Comparison of ENCODE assay signal across 19 cellular contexts in genomic region chr14:90114554-90114953, GRCh38. TPM values are rescaled to one million over a fixed set of nuclear protein-coding genes. Genes with fewer than 3 reads are reported as not detected.
DNase-seq lines count a peak whose midpoint lies in the region; ATAC-seq, FAIRE-seq and TF ChIP-seq lines count a peak whose summit lies in the region.
"Had no signal": no experiment of that assay in that cellular context is flagged by ENCODE, and none has a peak within 500 bp of the region (broad histone marks: within the 10 kb centered on the region; RNA-seq: fewer than 3 reads in every experiment).

No MANE protein-coding gene starts in this region.

- no peak overlapping the region for H3K4me2 ChIP-seq in keratinocyte (ENCODE audit: control insufficient read depth, extremely low read depth, insufficient read depth, low read depth, low read length)

- H3K36me3 ChIP-seq in BE2C (no peaks in the 10 kb centered on the region), keratinocyte (ENCODE audit: control insufficient read depth in 2 of 2, extremely low read depth in 1 of 2, insufficient read depth in 2 of 2, low read length in 2 of 2) (no peaks in the 10 kb centered on the region), esophagus squamous epithelium (no peaks in the 10 kb centered on the region)
- H3K36me3 ChIP-seq: neutrophil had no signal

- H2AFZ ChIP-seq in keratinocyte (ENCODE audit: control insufficient read depth, low read length), result no peak overlapping the region

- intact Hi-C loops in esophagus squamous epithelium (cut with DNase I), result no loop called here

- no peaks in the 10 kb centered on the region for H3K9me1 ChIP-seq in keratinocyte (ENCODE audit: control insufficient read depth, extremely low read depth, insufficient read depth, low read length)

- WGBS in esophagus squamous epithelium, 2 donors, result 83 to 95% methylated on average over 4 of the region's 5 CpGs

- DNase-seq in BE2C, result peak; percentile 42
- DNase-seq in keratinocyte (ENCODE audit: low read depth, low spot score), result no peak
- DNase-seq in esophagus squamous epithelium (lab: John Stamatoyannopoulos, UW), result no peak
- DNase-seq in H4 (ENCODE audit: low spot score), result no peak
- DNase-seq: activated CD4-positive, alpha-beta T cell treated with anti-CD3 and anti-CD28 coated beads, Interleukin-2, amount 10 ng/mL, durations not matched to agents 7 days and 5 days; activated T-cell treated with anti-CD3 and anti-CD28 coated beads for 4 hours; GDM1; MM.1S; NCI-H2171 treated with DMSO at 0.1 percent for 48 hours; SHP77 treated with DMSO at 0.1 percent for 48 hours; T1000 had no signal

- no peak for FAIRE-seq in keratinocyte (lab: Jason Lieb, UNC)
- FAIRE-seq: endometrium had no signal

- no peaks in the 10 kb centered on the region for H3K79me2 ChIP-seq in keratinocyte (ENCODE audit: control insufficient read depth, insufficient read depth, low read length)

- peak overlapping the region; percentile 62; the same call in 1 of the 2 replicates for H3K27ac ChIP-seq in VCaP
- no peak overlapping the region for H3K27ac ChIP-seq in keratinocyte (ENCODE audit: control insufficient read depth, insufficient read depth, low read length)
- no peak overlapping the region for H3K27ac ChIP-seq in esophagus squamous epithelium
- H3K27ac ChIP-seq: neutrophil had no signal

- no peak overlapping the region for H3K9ac ChIP-seq in keratinocyte (ENCODE audit: control insufficient read depth, extremely low read depth, insufficient read depth, low read length)

- H3K27me3 ChIP-seq in BE2C (no peaks in the 10 kb centered on the region), keratinocyte (ENCODE audit: control insufficient read depth, extremely low read depth, insufficient read depth, low read length) (peaks cover 13% of the 10 kb centered on the region), esophagus squamous epithelium (peaks cover 0 to 73% (median 0%) of the 10 kb centered on the region in 4 donors)

- no peaks in the 10 kb centered on the region for H4K20me1 ChIP-seq in keratinocyte (ENCODE audit: control insufficient read depth, extremely low read depth, insufficient read depth, low read length)

- no peaks in the 10 kb centered on the region; the same call in 1 of the 2 replicates for H3K9me3 ChIP-seq in BE2C
- H3K9me3 ChIP-seq in keratinocyte (ENCODE audit: control insufficient read depth, low read depth, low read length), result no peaks in the 10 kb centered on the region
- no peaks in the 10 kb centered on the region for H3K9me3 ChIP-seq in esophagus squamous epithelium
- H3K9me3 ChIP-seq: neutrophil had no signal

- H3K4me3 ChIP-seq in BE2C (ENCODE audit: low read depth, low read length) (no peak overlapping the region), keratinocyte (ENCODE audit: control insufficient read depth in 2 of 3, extremely low read depth in 1 of 3, insufficient read depth in 2 of 3, low read depth in 1 of 3, low read length in 3 of 3) (no peak overlapping the region), esophagus squamous epithelium (no peak overlapping the region)

- dilution Hi-C loops in keratinocyte (cut with MboI; ENCODE audit: extremely low pct_ligation_motif_present, low sequenced_read_pairs), result no loop called here

- no peaks in the 10 kb centered on the region for H3K4me1 ChIP-seq in BE2C
- H3K4me1 ChIP-seq in keratinocyte (ENCODE audit: control insufficient read depth, extremely low read depth, insufficient read depth, low read length), result peaks cover 4% of the 10 kb centered on the region
- peaks cover 0 to 5% (median 0%) of the 10 kb centered on the region in 3 donors for H3K4me1 ChIP-seq in esophagus squamous epithelium

- no peak for ATAC-seq in GM18861 (IDR thresholded peaks at IDR 0.05; ENCODE audit: unreplicated experiment)
- ATAC-seq: stimulated activated memory B cell treated with anti-CD40 and anti-IgM and Interleukin-4, amounts not matched to agents 10 μg/mL and 1 μg/mL and 100 μg/mL, for 72 hours had no signal

- TF ChIP-seq POLR2A in esophagus squamous epithelium (IDR thresholded peaks at IDR 0.05), result no peak

- TF ChIP-seq CTCF in BE2C (IDR thresholded peaks at IDR 0.05; ENCODE audit: low read depth, low read length), result peak; percentile 74
- peak; percentile 1 for TF ChIP-seq CTCF in GM12873 (IDR thresholded peaks at IDR 0.05; ENCODE audit: insufficient read depth, low read depth, low read length, missing control alignments)
- TF ChIP-seq CTCF in VCaP (conservative IDR thresholded peaks at IDR 0.05), result no peak; the same call in 1 of the 2 replicates
- TF ChIP-seq CTCF in keratinocyte (optimal IDR thresholded peaks at IDR 0.05 in 1 of 3, IDR thresholded peaks at IDR 0.05 in 1 of 3, conservative IDR thresholded peaks at IDR 0.05 in 1 of 3; ENCODE audit: extremely low read depth in 1 of 3, insufficient read depth in 2 of 3, low read length in 3 of 3), result peak; percentile 24 to 37 (median 27)
- TF ChIP-seq CTCF in esophagus squamous epithelium (IDR thresholded peaks at IDR 0.05), result no peak

RNA-seq across cellular contexts. Expression of gene KCNK13, which starts 52.8 kb away (rescaled TPM):
- polyA plus RNA-seq in BE2C (2012; ENCODE audit: insufficient read depth, insufficient read length, low read depth), result not detected
- polyA plus RNA-seq in keratinocyte, result 0.03 TPM in 2 of 3 replicates, not detected in the other
- not detected for polyA plus RNA-seq in keratinocyte (2011; ENCODE audit: low read depth)
- not detected in 2 replicates for polyA plus RNA-seq in keratinocyte (2011; cell fraction: cytosol; rRNA removed)
- 0.07 TPM in 1 of 2 replicates, not detected in the other for polyA plus RNA-seq in keratinocyte (2011; cell fraction: nucleus; rRNA removed)
- polyA plus RNA-seq in keratinocyte (2012; ENCODE audit: low replicate concordance), result 0.11 TPM in 1 of 2 replicates, not detected in the other
- not detected in 3 replicates for polyA minus RNA-seq in keratinocyte
- not detected for polyA minus RNA-seq in keratinocyte (2011; cell fraction: cytosol; rRNA and poly(A)+ RNA removed)
- polyA minus RNA-seq in keratinocyte (2011; cell fraction: nucleus; rRNA and poly(A)+ RNA removed), result not detected in 2 replicates
- under 1 TPM; 0.09 to 0.19 (median 0.13) TPM for total RNA-seq in esophagus squamous epithelium
- total RNA-seq in H4 (2014; rRNA removed; shearing (Covaris generic)), result 0.04 TPM in 1 of 2 replicates, not detected in the other
- total RNA-seq: activated CD4-positive, alpha-beta T cell treated with anti-CD3 and anti-CD28 coated beads, Interleukin-2, amount 10 ng/mL, durations not matched to agents 7 days and 5 days; glomerular endothelial cell; mesothelial cell of epicardium had no signal

Comparison
In these comparisons a context has a peak if more than half of its experiments do, and no peak if none do; other contexts are left out.
1. CTCF ChIP-seq: peak in BE2C (single experiment), GM12873 (single experiment) and keratinocyte (3 of 3); none in VCaP (single experiment) and esophagus squamous epithelium (0 of 6).